11 cellular contexts compared by ENCODE assay signal in genomic region chr2:9149388-9149660, GRCh38.
"Had no signal": no experiment of that assay in that cellular context is flagged by ENCODE, and none has a peak within 500 bp of the region (broad histone marks: within the 10 kb centered on the region; RNA-seq: fewer than 3 reads in every experiment).

No MANE protein-coding gene starts in this region.

- H3K9ac ChIP-seq: GM23248 had no signal

- ATAC-seq: GM23338, HCT116 had no signal

- H3K9me3 Mint-ChIP-seq: GM23338, H9, HFFc6 had no signal

- H3K4me3 Mint-ChIP-seq: GM23338, H9, HFFc6 had no signal

- DNase-seq: GM23248, GOT3, H7, H9, HCEC 1CT, HFFc6 had no signal

- H3K27ac Mint-ChIP-seq: GM23338, H9, HFFc6 had no signal

- H3K4me1 ChIP-seq: HAP-1 had no signal

- FAIRE-seq: H1, H54 had no signal

- H3K4me2 ChIP-seq: GM23338 had no signal

- H3K9me3 ChIP-seq: HAP-1 had no signal

- H2AFZ ChIP-seq: GM23248, GM23338 had no signal

- H3K4me3 ChIP-seq: GM23248, GM23338, HAP-1 had no signal

- H3K36me3 ChIP-seq: HAP-1 had no signal

- H3K27ac ChIP-seq: GM23248 had no signal
